In the genomic region with DNA sequence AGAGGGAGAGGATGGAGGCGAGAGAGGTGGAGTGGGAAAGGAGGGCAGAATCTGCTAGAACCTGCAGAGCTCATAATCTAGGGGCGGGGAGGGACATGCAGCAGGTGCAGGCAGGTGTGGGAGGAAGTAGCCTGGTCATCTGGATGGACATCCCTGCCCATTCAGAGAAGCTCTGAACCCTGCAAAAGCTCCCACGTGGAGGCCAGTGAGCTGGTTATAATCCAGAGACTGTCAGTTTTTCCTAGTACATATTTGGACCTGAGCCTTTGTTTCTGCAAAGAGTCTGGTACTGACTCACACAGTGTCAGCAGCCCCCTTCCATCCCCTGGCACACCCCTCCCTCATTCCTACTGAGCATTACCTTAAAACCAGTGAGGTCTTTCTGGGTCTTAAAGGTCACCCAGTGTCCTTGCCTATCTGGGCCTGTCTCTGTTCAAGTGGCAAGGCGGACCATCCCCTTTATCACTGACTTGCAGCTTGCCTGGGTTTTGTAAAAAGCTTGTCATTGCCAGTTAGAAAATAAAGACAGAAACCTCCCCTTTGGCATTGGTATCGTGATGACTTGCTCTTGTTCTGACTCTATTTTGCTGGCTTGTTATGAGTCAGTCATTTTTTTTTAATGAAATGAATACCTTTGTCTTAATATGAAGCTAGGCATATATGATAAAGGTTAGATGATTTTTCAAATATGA, we compare ENCODE assay signal across 8 cellular contexts. TPM values are rescaled to one million over a fixed set of nuclear protein-coding genes. Genes with fewer than 3 reads are reported as not detected.
DNase-seq lines count a peak whose midpoint lies in the region; ATAC-seq, FAIRE-seq and TF ChIP-seq lines count a peak whose summit lies in the region.

No MANE protein-coding gene starts in this region.

- ATAC-seq in HG03139 (IDR thresholded peaks at IDR 0.05; ENCODE audit: unreplicated experiment), result peak; percentile 47
- ATAC-seq in stimulated activated naive CD8-positive, alpha-beta T cell treated with anti-CD3 and anti-CD28 coated beads, Interleukin-15, Interleukin-2, amounts not matched to agents 100 U/mL and 50 U/mL, for 24 hours, result peak; percentile 61

- no peaks in the 10 kb centered on the region for H4K20me1 ChIP-seq in fibroblast of lung (ENCODE audit: control insufficient read depth, extremely low read depth, insufficient read depth, low read length)

- no peak for FAIRE-seq in RCC 7860 (lab: Jason Lieb, UNC)

- DNase-seq in stimulated activated CD4-positive, alpha-beta T cell treated with anti-CD3 and anti-CD28 coated beads, Interleukin-15, amount 100 ng/mL, for 24 hours, result peak; percentile 65
- no peak for DNase-seq in stimulated activated CD4-positive, alpha-beta T cell treated with anti-CD3 and anti-CD28 coated beads, Interleukin-12 subunit alpha, Interleukin-12 subunit beta, amount 100 ng/mL, for 4 hours
- DNase-seq in activated CD4-positive, CD25-positive, alpha-beta regulatory T cell treated with anti-CD3 and anti-CD28 coated beads, Interleukin-2, amount 50 U/mL, for 72 hours, result peak; percentile 60
- peak; percentile 64 to 82 for DNase-seq in fibroblast of lung (ENCODE audit: low read depth in 2 of 2)
- DNase-seq in stimulated activated naive CD8-positive, alpha-beta T cell treated with anti-CD3 and anti-CD28 coated beads, Interleukin-15, Interleukin-2, amounts not matched to agents 100 U/mL and 50 U/mL, for 24 hours, result peak; percentile 53
- no peak for DNase-seq in RKO (ENCODE audit: low spot score)
- no peak for DNase-seq in RCC 7860 (ENCODE audit: low spot score)

- no peaks in the 10 kb centered on the region for H3K36me3 ChIP-seq in fibroblast of lung (ENCODE audit: control insufficient read depth, insufficient read depth, low read length)

- peaks cover 12% of the 10 kb centered on the region for H3K4me1 ChIP-seq in fibroblast of lung (ENCODE audit: control insufficient read depth, extremely low read depth, insufficient read depth, low read length)

- no peak overlapping the region for H3K4me3 ChIP-seq in fibroblast of lung (replicated peaks in 1 of 4; ENCODE audit: control extremely low read depth in 1 of 4, insufficient read depth in 1 of 4, low read depth in 3 of 4, low read length in 4 of 4)

- H3K4me2 ChIP-seq in fibroblast of lung (ENCODE audit: extremely low read depth, insufficient read depth, low read length), result peak overlapping the region; percentile 70

- no peak for TF ChIP-seq CTCF in fibroblast of lung (conservative IDR thresholded peaks at IDR 0.05 in 1 of 2, IDR thresholded peaks at IDR 0.05 in 1 of 2; ENCODE audit: low read depth in 1 of 2, low read length in 2 of 2)

- peaks cover 17% of the 10 kb centered on the region for H3K79me2 ChIP-seq in fibroblast of lung (ENCODE audit: control insufficient read depth, insufficient read depth, low read length)

- peak overlapping the region; percentile 61 for H3K27ac ChIP-seq in fibroblast of lung (ENCODE audit: insufficient read depth, low read length)

- no peaks in the 10 kb centered on the region for H3K9me3 ChIP-seq in fibroblast of lung (ENCODE audit: control insufficient read depth, insufficient read depth, low read depth, low read length)

- H3K27me3 ChIP-seq in fibroblast of lung (ENCODE audit: control insufficient read depth, insufficient read depth, low read length), result no peaks in the 10 kb centered on the region

- H2AFZ ChIP-seq in fibroblast of lung (ENCODE audit: low read length), result no peak overlapping the region

- H3K9ac ChIP-seq in fibroblast of lung (ENCODE audit: insufficient read depth, low read length), result no peak overlapping the region

RNA-seq across cellular contexts. Expression of a gene that starts 26.1 kb away (rescaled TPM):
- 3.9 and 5.8 TPM in 2 replicates for total RNA-seq in fibroblast of lung
- 2.4 and 5.3 TPM in 2 replicates for polyA plus RNA-seq in fibroblast of lung
- 4.0 and 11.5 TPM in 2 replicates for polyA plus RNA-seq in fibroblast of lung (2012)
- polyA minus RNA-seq in fibroblast of lung (ENCODE audit: low replicate concordance), result 9.1 and 16.5 TPM in 2 replicates

Comparison
In these comparisons a context has a peak if more than half of its experiments do, and no peak if none do; other contexts are left out.
1. DNase-seq: peak in stimulated activated CD4-positive, alpha-beta T cell treated with anti-CD3 and anti-CD28 coated beads, Interleukin-15, amount 100 ng/mL, for 24 hours (single experiment), activated CD4-positive, CD25-positive, alpha-beta regulatory T cell treated with anti-CD3 and anti-CD28 coated beads, Interleukin-2, amount 50 U/mL, for 72 hours (single experiment), fibroblast of lung (2 of 2) and stimulated activated naive CD8-positive, alpha-beta T cell treated with anti-CD3 and anti-CD28 coated beads, Interleukin-15, Interleukin-2, amounts not matched to agents 100 U/mL and 50 U/mL, for 24 hours (single experiment); none in stimulated activated CD4-positive, alpha-beta T cell treated with anti-CD3 and anti-CD28 coated beads, Interleukin-12 subunit alpha, Interleukin-12 subunit beta, amount 100 ng/mL, for 4 hours (single experiment), RKO (single experiment) and RCC 7860 (single experiment).